In the genomic region with DNA sequence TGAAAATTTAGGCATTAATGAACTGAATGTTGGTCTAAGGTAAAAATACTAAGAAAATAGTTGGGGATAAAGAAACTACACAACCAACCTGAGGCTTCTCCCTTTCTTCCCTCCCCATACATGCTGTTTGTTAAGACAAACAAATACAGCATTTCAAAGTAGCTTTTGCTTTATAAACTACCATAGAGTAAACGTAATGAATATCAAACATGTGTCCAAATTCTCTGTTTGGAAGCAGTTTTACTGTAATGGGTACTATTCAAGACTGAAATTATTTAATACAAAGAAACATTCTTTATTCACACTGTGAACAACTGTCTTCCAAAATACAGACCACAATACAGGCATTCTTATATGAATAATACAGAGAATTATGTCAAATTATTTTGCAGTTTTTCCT, we compare ENCODE assay signal across 14 cellular contexts. TPM values are rescaled to one million over a fixed set of nuclear protein-coding genes. Genes with fewer than 3 reads are reported as not detected.
DNase-seq lines count a peak whose midpoint lies in the region; ATAC-seq and TF ChIP-seq lines count a peak whose summit lies in the region.
"Had no signal": no experiment of that assay in that cellular context is flagged by ENCODE, and none has a peak within 500 bp of the region (broad histone marks: within the 10 kb centered on the region; RNA-seq: fewer than 3 reads in every experiment).

No MANE protein-coding gene starts in this region.

- no peak overlapping the region for H2AFZ ChIP-seq in neural progenitor cell (replicated peaks)

- H3K9me3 ChIP-seq in Caco-2 (no peaks in the 10 kb centered on the region), SK-N-MC (ENCODE audit: low read depth, low read length) (no peaks in the 10 kb centered on the region), neural progenitor cell (ENCODE audit: low read depth) (no peaks in the 10 kb centered on the region)
- H3K9me3 ChIP-seq: pancreas had no signal

- peak overlapping the region; percentile 85 for H3K27ac Mint-ChIP-seq in Caco-2 (ENCODE audit: unreplicated experiment)
- H3K27ac Mint-ChIP-seq in neural progenitor cell = no peak overlapping the region
- H3K27ac Mint-ChIP-seq: activated naive CD4-positive, alpha-beta T cell treated with anti-CD3 and anti-CD28 coated beads for 36 hours had no signal

- H3K27me3 Mint-ChIP-seq in Caco-2 (ENCODE audit: insufficient read depth, unreplicated experiment) (no peaks in the 10 kb centered on the region), neural progenitor cell (ENCODE audit: insufficient read depth, low read depth) (peaks cover 4% of the 10 kb centered on the region)

- peaks cover 8% of the 10 kb centered on the region for H3F3A ChIP-seq in neural progenitor cell (ENCODE audit: low read depth)

- H3K4me2 ChIP-seq in neural progenitor cell = peak overlapping the region; percentile 58

- no peaks in the 10 kb centered on the region for H3K27me3 ChIP-seq in Caco-2 (replicated peaks; ENCODE audit: control insufficient read depth, insufficient read depth, low read length)
- H3K27me3 ChIP-seq in neural progenitor cell = no peaks in the 10 kb centered on the region
- H3K27me3 ChIP-seq: pancreas had no signal

- peaks cover 58% of the 10 kb centered on the region for H3K79me2 ChIP-seq in neural progenitor cell (ENCODE audit: low read depth)

- peaks cover 23% of the 10 kb centered on the region for H3K4me1 ChIP-seq in Caco-2
- peaks cover 56% of the 10 kb centered on the region for H3K4me1 ChIP-seq in neural progenitor cell

- POLR2A ChIA-PET in Caco-2 (lab: Charles Lee) = no interaction called here

- DNase-seq in Caco-2 (no peak), SK-N-MC (ENCODE audit: low read depth, low spot score) (no peak), epithelial cell of prostate (ENCODE audit: low read depth, low spot score) (no peak), neural progenitor cell (ENCODE audit: low spot score) (no peak), C1 segment of cervical spinal cord (lab: John Stamatoyannopoulos, UW) (no peak), left colon (no peak)
- DNase-seq: activated naive CD4-positive, alpha-beta T cell treated with anti-CD3 and anti-CD28 coated beads for 36 hours; NCI-H1417 treated with DMSO at 0.1 percent for 48 hours; NCI-H69; pancreas; stimulated activated CD4-positive, alpha-beta T cell treated with anti-CD3 and anti-CD28 coated beads, Interleukin-2, amount 100 ng/mL, for 24 hours had no signal

- CTCF ChIA-PET in Caco-2 (lab: Charles Lee) = interaction anchor here (0.8 kb wide), 1 partner anchor 51 kb away, joined by 4 read pairs; no protein-coding TSS in a partner anchor

- no peak overlapping the region for H3K4me3 ChIP-seq in Caco-2 (ENCODE audit: low read depth, low read length)
- peak overlapping the region; percentile 4; the same call in 1 of the 2 replicates for H3K4me3 ChIP-seq in SK-N-MC
- H3K4me3 ChIP-seq in neural progenitor cell = no peak overlapping the region
- H3K4me3 ChIP-seq: GM12878, pancreas had no signal

- H3K4me1 Mint-ChIP-seq in Caco-2 (ENCODE audit: low read depth, unreplicated experiment) (peaks cover 17% of the 10 kb centered on the region), neural progenitor cell (peaks cover 11% of the 10 kb centered on the region)

- no peaks in the 10 kb centered on the region; the same call in 1 of the 2 replicates for H3K36me3 ChIP-seq in Caco-2 (ENCODE audit: control insufficient read depth, insufficient read depth, low read length)
- no peaks in the 10 kb centered on the region; the same call in 1 of the 2 replicates for H3K36me3 ChIP-seq in SK-N-MC (ENCODE audit: insufficient read depth, low read length)
- H3K36me3 ChIP-seq in neural progenitor cell = no peaks in the 10 kb centered on the region
- H3K36me3 ChIP-seq: pancreas had no signal

- H3K4me3 Mint-ChIP-seq in Caco-2 (ENCODE audit: unreplicated experiment) (no peak overlapping the region), neural progenitor cell (no peak overlapping the region)
- H3K4me3 Mint-ChIP-seq: activated naive CD4-positive, alpha-beta T cell treated with anti-CD3 and anti-CD28 coated beads for 36 hours had no signal

- intact Hi-C loops in Caco-2 (cut with micrococcal nuclease; ENCODE audit: unreplicated experiment) (loop anchor here (5.0 kb wide), 1 partner anchor 49 kb away; no protein-coding TSS in a partner anchor), left colon (cut with DNase I, micrococcal nuclease) (no loop called here)

- H3K36me3 Mint-ChIP-seq in Caco-2 (ENCODE audit: insufficient read depth, unreplicated experiment) = no peaks in the 10 kb centered on the region
- no peaks in the 10 kb centered on the region for H3K36me3 Mint-ChIP-seq in neural progenitor cell

- H3K9ac ChIP-seq in SK-N-MC (ENCODE audit: insufficient read length) = no peak overlapping the region
- no peak overlapping the region for H3K9ac ChIP-seq in neural progenitor cell

- ATAC-seq in HG02870 (IDR thresholded peaks at IDR 0.05; ENCODE audit: unreplicated experiment) = no peak
- ATAC-seq in GM18868 (IDR thresholded peaks at IDR 0.05; ENCODE audit: unreplicated experiment) = no peak
- no peak for ATAC-seq in left colon
- ATAC-seq: GM12878 had no signal

- TF ChIP-seq CTCF in Caco-2 (IDR thresholded peaks at IDR 0.05; ENCODE audit: insufficient read depth in 1 of 2, low read depth in 1 of 2, low read length in 1 of 2, severe bottlenecking in 1 of 2, unreplicated experiment in 1 of 2) (no peak), neural progenitor cell (IDR thresholded peaks at IDR 0.05) (no peak)

- no TSS peak for BruUV-seq in Caco-2 (replicated peaks; lab: Mats Ljungman, UMichigan)

- peak overlapping the region; percentile 47 for H3K27ac ChIP-seq in SK-N-MC
- H3K27ac ChIP-seq in epithelial cell of prostate = peak overlapping the region; percentile 78
- peak overlapping the region; percentile 43 for H3K27ac ChIP-seq in neural progenitor cell

- no peaks in the 10 kb centered on the region for H4K20me1 ChIP-seq in neural progenitor cell (ENCODE audit: low read depth)

- H3K9me3 Mint-ChIP-seq in Caco-2 (ENCODE audit: unreplicated experiment) (no peaks in the 10 kb centered on the region), neural progenitor cell (no peaks in the 10 kb centered on the region)
- H3K9me3 Mint-ChIP-seq: activated naive CD4-positive, alpha-beta T cell treated with anti-CD3 and anti-CD28 coated beads for 36 hours had no signal

RNA-seq across cellular contexts. Expression of a gene that starts 52.0 kb away (rescaled TPM):
- total RNA-seq in Caco-2 (2022) (45.8 and 46.3 TPM in 2 replicates), neural progenitor cell (ENCODE audit: low replicate concordance) (40.5 and 41.4 TPM in 2 replicates), left colon (100 to 1,000 TPM; 147 to 157 TPM)
